Comparison of ENCODE assay signal across 1 cellular context in genomic region chr16:55035037-55035436, GRCh38.
TF ChIP-seq lines count a peak whose summit lies in the region.

No MANE protein-coding gene starts in this region.

TF ChIP-seq in GM23338, 12 proteins besides CTCF, POLR2A, EP300 and RAD21 (continued from another document):
- TF ChIP-seq EZH2 (IDR thresholded peaks at IDR 0.05; ENCODE audit: low read depth, unreplicated experiment) (no peak), CREB1 (CRISPR knock-in tag; IDR thresholded peaks at IDR 0.05; ENCODE audit: low read depth) (no peak), POLR2AphosphoS5 (IDR thresholded peaks at IDR 0.05; ENCODE audit: low read depth) (no peak), ETS1 (IDR thresholded peaks at IDR 0.05) (no peak), JUNB (IDR thresholded peaks at IDR 0.05; ENCODE audit: unreplicated experiment) (no peak)
